ENCODE assay signal across 9 cellular contexts in the genomic region with DNA sequence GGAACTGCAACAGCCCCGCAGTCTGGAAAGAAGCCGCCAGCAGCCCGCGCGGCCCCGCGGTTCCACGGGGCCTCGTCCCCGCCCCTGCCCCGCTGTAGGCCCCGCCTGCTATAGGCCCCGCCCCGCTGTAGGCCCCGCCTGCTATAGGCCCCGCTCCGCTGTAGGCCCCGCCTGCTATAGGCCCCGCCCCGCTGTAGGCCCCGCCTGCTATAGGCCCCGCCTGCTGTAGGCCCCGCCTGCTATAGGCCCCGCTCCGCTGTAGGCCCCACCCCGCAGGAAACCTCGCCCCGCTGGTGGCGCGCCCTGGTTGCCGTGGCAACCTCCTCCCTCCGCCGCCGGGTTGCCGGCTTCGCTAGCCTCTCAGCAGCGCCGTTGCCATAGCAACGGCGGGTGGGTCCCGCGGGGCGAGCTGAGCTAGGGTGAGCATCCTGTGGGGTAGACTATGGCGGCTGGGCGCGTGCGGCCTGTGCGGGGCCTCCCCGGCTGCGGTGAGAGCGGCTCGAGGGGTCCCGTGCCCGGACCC. TPM values are rescaled to one million over a fixed set of nuclear protein-coding genes. Genes with fewer than 3 reads are reported as not detected.
A peak's percentile ranks its signal among the peaks of the same experiment; 100 is the strongest.
DNase-seq lines count a peak whose midpoint lies in the region; ATAC-seq and TF ChIP-seq lines count a peak whose summit lies in the region.
"Had no signal": no experiment of that assay in that cellular context is flagged by ENCODE, and none has a peak within 500 bp of the region (broad histone marks: within the 10 kb centered on the region; RNA-seq: fewer than 3 reads in every experiment).

No MANE protein-coding gene starts in this region.

- 3% methylated on average over 6 of the region's 54 CpGs; no CpG with 5 or more reads in 1 of the 2 donors for WGBS in gastroesophageal sphincter (ENCODE audit: low coverage in 1 of 2), 2 donors

- no peak for TF ChIP-seq EP300 in gastroesophageal sphincter (IDR thresholded peaks at IDR 0.05)

- peaks cover 0 to 19% (median 6%) of the 10 kb centered on the region in 3 donors for H3K4me1 ChIP-seq in gastroesophageal sphincter

- H3K4me3 ChIP-seq in gastroesophageal sphincter = peak overlapping the region in 1 of 2 donors; percentile 43

- no peaks in the 10 kb centered on the region for H3K36me3 ChIP-seq in gastroesophageal sphincter

- ATAC-seq in GM21786 (IDR thresholded peaks at IDR 0.05; ENCODE audit: unreplicated experiment) (peak; percentile 84), gastroesophageal sphincter (peak; percentile 85)

- peak overlapping the region in 3 of 4 donors; percentile 5 to 35 (median 32) for H3K27ac ChIP-seq in gastroesophageal sphincter

- no peak for TF ChIP-seq POLR2A in gastroesophageal sphincter (IDR thresholded peaks at IDR 0.05)

- H3K27me3 ChIP-seq in gastroesophageal sphincter = peaks cover 33% of the 10 kb centered on the region

- no peaks in the 10 kb centered on the region for H3K9me3 ChIP-seq in gastroesophageal sphincter

- DNase-seq in DMS114 treated with DMSO at 0.1 percent for 48 hours (lab: John Stamatoyannopoulos, UW; ENCODE audit: unreplicated experiment) (peak; percentile 65), LoVo (ENCODE audit: low spot score) (peak; percentile 75), SK-N-DZ (ENCODE audit: low spot score) (peak; percentile 97), occipital lobe (lab: John Stamatoyannopoulos, UW) (peak; percentile 93), stromal cell of bone marrow (ENCODE audit: low read depth) (peak; percentile 50)
- DNase-seq in activated naive CD4-positive, alpha-beta T cell (lab: John Stamatoyannopoulos, UW) = peak; percentile 91 to 99 (median 96)

- no peak for TF ChIP-seq CTCF in gastroesophageal sphincter (IDR thresholded peaks at IDR 0.05)

RNA-seq across cellular contexts. Expression of gene KIF1A, which starts 12.2 kb away (rescaled TPM):
- polyA plus RNA-seq in SK-N-DZ (2014; cell fraction: cytosol; rRNA removed) = 81.1 and 88.4 TPM in 2 replicates
- 138 and 201 TPM in 2 replicates for polyA plus RNA-seq in SK-N-DZ (2014; cell fraction: nucleus; rRNA removed)
- total RNA-seq in gastroesophageal sphincter (1 to 10 TPM in 2 of 4 donors, under 1 TPM in 2; 0.62 to 2.3 (median 1.6) TPM), occipital lobe (219 TPM)

RNA-seq across cellular contexts. Expression of gene AGXT, which starts 36.4 kb away (rescaled TPM):
- polyA plus RNA-seq in SK-N-DZ (2014; cell fraction: cytosol; rRNA removed) = 0.10 TPM in 1 of 2 replicates, not detected in the other
- not detected in 2 replicates for polyA plus RNA-seq in SK-N-DZ (2014; cell fraction: nucleus; rRNA removed)
- not detected for total RNA-seq in gastroesophageal sphincter
- not detected for total RNA-seq in occipital lobe
- total RNA-seq: T-helper 2 cell treated with Interferon-gamma antibody and Interleukin-4, amounts not matched to agents 100 ng/mL and 5 ng/mL, for 36 hours had no signal

Comparison
In these comparisons a context has a peak if more than half of its experiments do, and no peak if none do; other contexts are left out.
1. RNA of gene KIF1A, which starts 12.2 kb away (total RNA-seq): 219 TPM in occipital lobe (single experiment); 0.62 to 2.3 TPM in gastroesophageal sphincter; every median in the first group is over 10 times any median in the second.
2. Peak in every context shown above with its lines, with median percentiles within 50 percentile points of each other: DNase-seq.